Comparison of ENCODE assay signal across 20 cellular contexts in the genomic region with DNA sequence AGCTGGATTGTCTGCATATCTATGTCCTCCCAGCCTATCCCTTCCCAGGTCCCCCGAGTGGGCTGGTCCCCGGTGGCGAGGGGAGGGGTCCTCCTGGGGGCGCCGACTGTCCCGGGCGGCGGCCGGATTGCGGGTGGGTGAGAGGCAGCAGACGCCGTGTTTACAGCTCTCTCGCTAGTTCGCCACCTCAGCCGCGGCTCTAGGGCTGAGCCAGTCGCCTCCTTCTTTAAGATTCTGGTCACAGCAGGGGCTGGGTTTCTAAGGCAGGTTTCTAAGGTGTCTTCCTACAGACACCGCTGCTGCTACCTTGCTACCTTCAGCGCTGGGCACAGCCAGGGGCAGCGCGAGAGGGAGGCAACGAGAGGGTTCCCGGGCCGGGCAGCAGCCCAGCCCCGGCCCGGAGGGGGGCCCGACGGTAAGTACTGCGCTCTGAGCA. TPM values are rescaled to one million over a fixed set of nuclear protein-coding genes. Genes with fewer than 3 reads are reported as not detected.
DNase-seq lines count a peak whose midpoint lies in the region; ATAC-seq lines count a peak whose summit lies in the region.
"Had no signal": no experiment of that assay in that cellular context is flagged by ENCODE, and none has a peak within 500 bp of the region (broad histone marks: within the 10 kb centered on the region; RNA-seq: fewer than 3 reads in every experiment).

No MANE protein-coding gene starts in this region.

- H3K9me3 ChIP-seq in NT2/D1 (ENCODE audit: insufficient read depth, low read length) = no peaks in the 10 kb centered on the region
- no peaks in the 10 kb centered on the region for H3K9me3 ChIP-seq in iPS-15b (ENCODE audit: control insufficient read depth, insufficient read depth, low read length)
- H3K9me3 ChIP-seq: lower lobe of right lung had no signal

- H3K27me3 ChIP-seq in NT2/D1 (ENCODE audit: insufficient read depth, insufficient read length) (peaks cover 64% of the 10 kb centered on the region), iPS-15b (ENCODE audit: control insufficient read depth, insufficient read depth, low read length) (peaks cover 47% of the 10 kb centered on the region)

- H3K4me3 ChIP-seq in NT2/D1 (ENCODE audit: insufficient read length, low read depth) (peak overlapping the region; percentile 18), iPS-15b (ENCODE audit: low read depth, low read length) (peak overlapping the region; percentile 35)
- H3K4me3 ChIP-seq: K562, lower lobe of right lung, spleen had no signal

- no peak overlapping the region for H3K27ac Mint-ChIP-seq in activated naive CD8-positive, alpha-beta T cell treated with anti-CD3 and anti-CD28 coated beads for 36 hours
- H3K27ac Mint-ChIP-seq: activated B cell treated with CpG ODN at 0.5 μM for 24 hours, progenitor cell of endocrine pancreas had no signal

- no peak overlapping the region for H3K4me3 Mint-ChIP-seq in activated naive CD8-positive, alpha-beta T cell treated with anti-CD3 and anti-CD28 coated beads for 36 hours

- H3K4me1 Mint-ChIP-seq in activated naive CD8-positive, alpha-beta T cell treated with anti-CD3 and anti-CD28 coated beads for 36 hours = peaks cover 2% of the 10 kb centered on the region

- H3K4me1 ChIP-seq in NT2/D1 (ENCODE audit: insufficient read depth, insufficient read length) (peaks cover 5% of the 10 kb centered on the region), iPS-15b (ENCODE audit: control insufficient read depth, insufficient read depth, low read length) (peaks cover 10% of the 10 kb centered on the region)
- H3K4me1 ChIP-seq: lower lobe of right lung, spleen had no signal

- no peak for ATAC-seq in GM18907 (IDR thresholded peaks at IDR 0.05; ENCODE audit: unreplicated experiment)
- ATAC-seq: K562, lower lobe of right lung had no signal

- peaks cover 1% of the 10 kb centered on the region for H3K36me3 Mint-ChIP-seq in activated naive CD8-positive, alpha-beta T cell treated with anti-CD3 and anti-CD28 coated beads for 36 hours

- peaks cover 47% of the 10 kb centered on the region for H3K27me3 Mint-ChIP-seq in activated naive CD8-positive, alpha-beta T cell treated with anti-CD3 and anti-CD28 coated beads for 36 hours

- H3K9ac ChIP-seq in NT2/D1 (ENCODE audit: insufficient read length, low read depth) = peak overlapping the region; percentile 47
- H3K9ac ChIP-seq in iPS-15b (ENCODE audit: low read depth, low read length) = no peak overlapping the region

- H3K36me3 ChIP-seq in NT2/D1 (ENCODE audit: insufficient read depth, insufficient read length, low read length) (no peaks in the 10 kb centered on the region), iPS-15b (ENCODE audit: control insufficient read depth, insufficient read depth, low read length) (no peaks in the 10 kb centered on the region)
- H3K36me3 ChIP-seq: lower lobe of right lung, spleen had no signal

- H3K9me3 Mint-ChIP-seq in activated naive CD8-positive, alpha-beta T cell treated with anti-CD3 and anti-CD28 coated beads for 36 hours = no peaks in the 10 kb centered on the region

- DNase-seq in D341Med (ENCODE audit: low spot score) = peak; percentile 27
- DNase-seq in NT2/D1 (ENCODE audit: low read depth, low spot score) = no peak
- peak; percentile 39 for DNase-seq in retina
- no peak for DNase-seq in activated naive CD8-positive, alpha-beta T cell treated with anti-CD3 and anti-CD28 coated beads for 36 hours
- DNase-seq in NCI-H2196 treated with DMSO at 0.1 percent for 48 hours (lab: John Stamatoyannopoulos, UW; ENCODE audit: unreplicated experiment) = no peak
- DNase-seq: activated B cell treated with CpG ODN at 0.5 μM for 24 hours; activated CD8-positive, alpha-beta memory T cell treated with anti-CD3 and anti-CD28 coated beads for 24 hours; AML-193; COR-L47; EL; lower lobe of right lung; naive B cell; NCI-H2081 treated with DMSO at 0.1 percent for 48 hours; NCI-H524; SIG-M5; spleen had no signal

RNA-seq across cellular contexts. Expression of a gene that starts 57.2 kb away (rescaled TPM):
- not detected for total RNA-seq in activated naive CD8-positive, alpha-beta T cell treated with anti-CD3 and anti-CD28 coated beads for 36 hours
- total RNA-seq: K562 had no signal

Comparison
In these comparisons a context has a peak if more than half of its experiments do, and no peak if none do; other contexts are left out.
1. DNase-seq: peak in D341Med (single experiment) and retina (single experiment); none in NT2/D1 (single experiment), activated naive CD8-positive, alpha-beta T cell treated with anti-CD3 and anti-CD28 coated beads for 36 hours (single experiment) and NCI-H2196 treated with DMSO at 0.1 percent for 48 hours (single experiment).